Comparison of ENCODE assay signal across 4 cellular contexts in the genomic region with DNA sequence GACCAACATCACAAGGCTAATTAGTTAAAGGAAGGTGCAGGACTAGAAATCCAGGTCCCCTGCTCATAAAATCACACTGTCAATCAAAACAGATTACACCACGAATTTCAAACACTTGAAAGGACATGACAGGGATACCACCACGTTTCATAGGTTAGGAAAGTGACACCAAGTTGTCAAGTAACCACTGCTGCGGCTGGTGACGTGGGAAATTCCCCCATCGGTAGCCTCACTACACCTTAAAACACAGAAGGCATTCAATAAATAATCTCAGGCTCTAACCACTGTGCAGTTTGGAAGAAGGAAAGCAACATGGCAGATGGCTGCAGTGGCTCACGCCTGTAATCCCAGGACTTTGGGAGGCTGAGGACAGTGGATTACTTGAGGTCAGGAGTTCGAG. TPM values are rescaled to one million over a fixed set of nuclear protein-coding genes. Genes with fewer than 3 reads are reported as not detected.
"Had no signal": no experiment of that assay in that cellular context is flagged by ENCODE, and none has a peak within 500 bp of the region (broad histone marks: within the 10 kb centered on the region; RNA-seq: fewer than 3 reads in every experiment).

No MANE protein-coding gene starts in this region.

RNA-seq across cellular contexts. Expression of gene LIMS4, which starts 3.7 kb away (rescaled TPM):
- total RNA-seq: GM23248, GM23338, H1, H4 had no signal
